Comparison of ENCODE assay signal across 18 cellular contexts in genomic region chr13:59483441-59484116, GRCh38.
DNase-seq lines count a peak whose midpoint lies in the region; ATAC-seq, FAIRE-seq and TF ChIP-seq lines count a peak whose summit lies in the region.
"Had no signal": no experiment of that assay in that cellular context is flagged by ENCODE, and none has a peak within 500 bp of the region (broad histone marks: within the 10 kb centered on the region; RNA-seq: fewer than 3 reads in every experiment).

No MANE protein-coding gene starts in this region.

- BruUV-seq in HepG2 (replicated peaks; lab: Mats Ljungman, UMichigan): no TSS peak

- H3K9ac ChIP-seq in liver (ENCODE audit: low read depth in 1 of 2, low read length in 2 of 2): no peak overlapping the region
- no peak overlapping the region for H3K9ac ChIP-seq in HepG2 (ENCODE audit: insufficient read depth, low read depth, low read length)
- no peak overlapping the region for H3K9ac ChIP-seq in H1 (replicated peaks in 1 of 4; ENCODE audit: extremely low read depth in 1 of 4, low read depth in 3 of 4, low read length in 3 of 4)

- peak overlapping the region; percentile 81; the same call in 1 of the 2 replicates for H3K18ac ChIP-seq in H1 (ENCODE audit: extremely low read depth, low read length)

- CTCF ChIA-PET in HepG2 (lab: Yijun Ruan, JAX; ENCODE audit: low intra/inter-chr PET ratio, low total read pairs) (no interaction called here), H1 (lab: Charles Lee; ENCODE audit: partially characterized antibody) (interaction anchor here (0.6 to 3.0 kb wide), 11 partner anchors 9 to 900 kb away, joined by 3 to 18 read pairs (median 3); no protein-coding TSS in a partner anchor)

- TF ChIP-seq RAD21 in liver (IDR thresholded peaks at IDR 0.05): no peak
- TF ChIP-seq RAD21 in HepG2 (CRISPR knock-in tag; IDR thresholded peaks at IDR 0.05): no peak
- no peak for TF ChIP-seq RAD21 in H1 (IDR thresholded peaks at IDR 0.05 in 1 of 2, conservative IDR thresholded peaks at IDR 0.05 in 1 of 2; ENCODE audit: low read depth in 2 of 2, low read length in 2 of 2)

- in situ Hi-C loops in HepG2 (cut with HindIII; ENCODE audit: extremely low pct_ligation_motif_present, low pct_unique_long_range_greater_than_20kb): no loop called here

- no peak overlapping the region for H3K4ac ChIP-seq in H1 (replicated peaks; ENCODE audit: insufficient read length, low read depth, low read length)

- no peaks in the 10 kb centered on the region for H3K23me2 ChIP-seq in H1 (ENCODE audit: low read depth, low read length)

- peak overlapping the region; percentile 78; the same call in 1 of the 2 replicates for H2BK12ac ChIP-seq in H1 (ENCODE audit: low read depth, low read length)

- no peak overlapping the region for H2AFZ ChIP-seq in HepG2 (ENCODE audit: low read length)
- peak overlapping the region; percentile 48; the same call in 1 of the 2 replicates for H2AFZ ChIP-seq in H1 (ENCODE audit: low read length)

- peak overlapping the region; percentile 61; the same call in 1 of the 2 replicates for H2BK15ac ChIP-seq in H1 (ENCODE audit: low read length)

- no peak overlapping the region for H2AK5ac ChIP-seq in H1 (ENCODE audit: low read depth, low read length)

- POLR2A ChIA-PET in HepG2 (lab: Yijun Ruan, JAX): no interaction called here
- POLR2A ChIA-PET in H1 (lab: Charles Lee; ENCODE audit: partially characterized antibody): interaction anchor here (0.7 to 1.4 kb wide), 2 partner anchors 20 to 120 kb away, joined by 3 read pairs; no protein-coding TSS in a partner anchor

- H3K23ac ChIP-seq in H1 (ENCODE audit: insufficient read length): no peak overlapping the region

- H3K79me2 ChIP-seq in HepG2 (ENCODE audit: insufficient read depth, low read length) (no peaks in the 10 kb centered on the region), H1 (ENCODE audit: control insufficient read depth in 1 of 2, insufficient read depth in 2 of 2, low read length in 2 of 2) (no peaks in the 10 kb centered on the region)

- peak overlapping the region; percentile 45; the same call in 1 of the 2 replicates for H2BK5ac ChIP-seq in H1 (ENCODE audit: low read depth, low read length)

- peak overlapping the region; percentile 75 for H2BK120ac ChIP-seq in H1 (replicated peaks; ENCODE audit: low read depth, low read length)

- no peak overlapping the region for H3K56ac ChIP-seq in H1 (replicated peaks; ENCODE audit: insufficient read length, low read depth, low read length)

- H3K9me3 ChIP-seq in liver (ENCODE audit: control insufficient read depth in 4 of 4, low read length in 3 of 4) (no peaks in the 10 kb centered on the region), HepG2 (ENCODE audit: low read length) (no peaks in the 10 kb centered on the region), H1 (ENCODE audit: insufficient read depth in 2 of 2, low read depth in 1 of 2, low read length in 1 of 2) (no peaks in the 10 kb centered on the region)
- H3K9me3 ChIP-seq: A549 had no signal

- H3K4me3 ChIP-seq in liver (ENCODE audit: low read depth in 1 of 3, low read length in 3 of 3) (no peak overlapping the region), HepG2 (replicated peaks in 1 of 3; ENCODE audit: insufficient read depth in 1 of 3, low read depth in 2 of 3, low read length in 3 of 3) (no peak overlapping the region), H1 (ENCODE audit: extremely low read depth in 1 of 4, insufficient read depth in 2 of 4, low read depth in 3 of 4, low read length in 4 of 4) (no peak overlapping the region)
- H3K4me3 ChIP-seq: A549 had no signal

- no peak for DNase-seq in HepG2 (ENCODE audit: low spot score)
- DNase-seq in H1 (ENCODE audit: low read depth in 1 of 2, low spot score in 2 of 2): no peak
- peak; percentile 67 for DNase-seq in islet precursor cell
- no peak for DNase-seq in DMS114 treated with DMSO at 0.1 percent for 48 hours (lab: John Stamatoyannopoulos, UW; ENCODE audit: unreplicated experiment)
- no peak for DNase-seq in activated effector memory CD4-positive, alpha-beta T cell treated with anti-CD3 and anti-CD28 coated beads, Interleukin-2, amount 50 U/mL, for 16 hours
- DNase-seq in stimulated activated CD4-positive, alpha-beta T cell treated with anti-CD3 and anti-CD28 coated beads, Interleukin-1b, Interleukin-23, amount 100 ng/mL, for 48 hours: no peak
- no peak for DNase-seq in RPMI8226
- DNase-seq: activated CD4-positive, alpha-beta T cell treated with anti-CD3 and anti-CD28 coated beads, Interleukin-2, amount 50 U/mL, for 1 hour; anterior cingulate cortex; KG1; naive thymus-derived CD8-positive, alpha-beta T cell; NCI-H1694; NCI-H510A treated with DMSO at 0.1 percent for 48 hours; stimulated activated naive CD8-positive, alpha-beta T cell treated with anti-CD3 and anti-CD28 coated beads, Interleukin-15, amount 100 ng/mL, for 72 hours; T-helper 1 cell had no signal

- TF ChIP-seq CTCF in liver (IDR thresholded peaks at IDR 0.05; ENCODE audit: low read depth, low read length, missing input control) (no peak), HepG2 (CRISPR knock-in tag; IDR thresholded peaks at IDR 0.05) (no peak), H1 (IDR thresholded peaks at IDR 0.05; ENCODE audit: control extremely low read depth in 1 of 3, insufficient read depth in 1 of 3, low read depth in 1 of 3, low read length in 3 of 3) (no peak)

- FAIRE-seq in HepG2 (lab: Jason Lieb, UNC) (no peak), H1 (lab: Jason Lieb, UNC) (peak; percentile 28)
- FAIRE-seq: A549, G401.6 had no signal

- no peaks in the 10 kb centered on the region for H3K4me1 ChIP-seq in liver (ENCODE audit: control insufficient read depth in 4 of 4, insufficient read depth in 4 of 4, low read length in 3 of 4)
- no peaks in the 10 kb centered on the region for H3K4me1 ChIP-seq in HepG2 (ENCODE audit: insufficient read depth, low read length)
- peaks cover 0 to 19% (median 15%) of the 10 kb centered on the region in 4 experiments; a peak in 5 of 7 replicates for H3K4me1 ChIP-seq in H1 (replicated peaks in 1 of 4; ENCODE audit: control insufficient read depth in 3 of 4, insufficient read depth in 4 of 4, low read length in 3 of 4)
- H3K4me1 ChIP-seq: A549 had no signal

- H3K14ac ChIP-seq in H1 (ENCODE audit: insufficient read length): no peak overlapping the region

- H4K8ac ChIP-seq in H1 (ENCODE audit: extremely low read depth, insufficient read depth, low read length): no peak overlapping the region

- peaks cover 0 to 2% (median 0%) of the 10 kb centered on the region in 4 donors for H3K27me3 ChIP-seq in liver (ENCODE audit: control insufficient read depth in 4 of 4, insufficient read depth in 4 of 4, low read length in 3 of 4)
- H3K27me3 ChIP-seq in HepG2 (ENCODE audit: control insufficient read depth in 1 of 2, insufficient read depth in 2 of 2, low read length in 2 of 2): no peaks in the 10 kb centered on the region
- H3K27me3 ChIP-seq in H1 (replicated peaks in 1 of 4; ENCODE audit: control insufficient read depth in 3 of 4, extremely low read depth in 1 of 4, insufficient read depth in 3 of 4, low read length in 3 of 4): no peaks in the 10 kb centered on the region

- no peak overlapping the region for H3K4me2 ChIP-seq in HepG2 (ENCODE audit: low read depth, low read length)
- H3K4me2 ChIP-seq in H1 (ENCODE audit: insufficient read depth in 1 of 2, low read depth in 2 of 2, low read length in 2 of 2): peak overlapping the region in 1 of 2 experiments; percentile 39; a peak in 1 of 4 replicates
- H3K4me2 ChIP-seq: A549 had no signal

- no peak overlapping the region for H4K5ac ChIP-seq in H1 (ENCODE audit: insufficient read length, low read depth, low read length)

- 47% methylated on average over 3 of the region's 3 CpGs for WGBS in liver
- 5% methylated on average over 3 of the region's 3 CpGs for WGBS in HepG2 (ENCODE audit: low lambda C conversion rate)
- 45% methylated on average over 3 of the region's 3 CpGs; no CpG with 5 or more reads in 1 of the 2 experiments for WGBS in H1 (ENCODE audit: extremely low coverage in 1 of 2, insufficient coverage in 1 of 2, insufficient read length in 1 of 2, insufficient replicate concordance in 2 of 2, low coverage in 1 of 2, low lambda C conversion rate in 2 of 2, missing lambda C conversion rate in 1 of 2), 2 experiments

- no peaks in the 10 kb centered on the region for H3K79me1 ChIP-seq in H1 (ENCODE audit: low read depth, low read length)

- intact Hi-C loops in HepG2 (cut with micrococcal nuclease; ENCODE audit: unreplicated experiment): no loop called here

- no peak for ATAC-seq in HepG2
- ATAC-seq: A549; naive thymus-derived CD8-positive, alpha-beta T cell; stimulated activated naive CD8-positive, alpha-beta T cell treated with anti-CD3 and anti-CD28 coated beads, Interleukin-15, amount 100 ng/mL, for 72 hours had no signal

- H2BK20ac ChIP-seq in H1 (ENCODE audit: low read length): peak overlapping the region; percentile 87; the same call in 1 of the 2 replicates

- H4K91ac ChIP-seq in H1 (replicated peaks; ENCODE audit: insufficient read length, low read length): peak overlapping the region; percentile 1

- peak overlapping the region in 1 of 2 donors; percentile 39 for H3K27ac ChIP-seq in liver (ENCODE audit: low read depth in 1 of 2, low read length in 2 of 2)
- H3K27ac ChIP-seq in HepG2 (ENCODE audit: extremely low read length, insufficient read depth, low read length): no peak overlapping the region
- H3K27ac ChIP-seq in H1 (ENCODE audit: low read depth, low read length): no peak overlapping the region
- H3K27ac ChIP-seq: A549 had no signal

- TF ChIP-seq POLR2A in HepG2 (IDR thresholded peaks at IDR 0.05; ENCODE audit: insufficient read depth in 1 of 2, low read depth in 2 of 2, low read length in 2 of 2) (no peak), H1 (IDR thresholded peaks at IDR 0.05; ENCODE audit: control extremely low read depth in 1 of 2, low read depth in 2 of 2, low read length in 2 of 2) (no peak)

- no peaks in the 10 kb centered on the region for H3K36me3 ChIP-seq in liver (ENCODE audit: control insufficient read depth in 4 of 4, insufficient read depth in 3 of 4, low read depth in 1 of 4, low read length in 3 of 4)
- no peaks in the 10 kb centered on the region for H3K36me3 ChIP-seq in HepG2 (replicated peaks in 1 of 2; ENCODE audit: control insufficient read depth in 1 of 2, insufficient read depth in 2 of 2, low read length in 2 of 2)
- H3K36me3 ChIP-seq in H1 (ENCODE audit: control insufficient read depth in 2 of 4, insufficient read depth in 4 of 4, low read length in 3 of 4): no peaks in the 10 kb centered on the region; a peak in 1 of 8 replicates

- no peaks in the 10 kb centered on the region for H4K20me1 ChIP-seq in HepG2 (ENCODE audit: insufficient read depth, low read length)
- H4K20me1 ChIP-seq in H1 (replicated peaks in 1 of 2; ENCODE audit: control insufficient read depth in 1 of 2, insufficient read depth in 2 of 2, low read length in 2 of 2): no peaks in the 10 kb centered on the region

- no peak for TF ChIP-seq EP300 in HepG2 (IDR thresholded peaks at IDR 0.05; ENCODE audit: low read depth in 2 of 2, low read length in 2 of 2)
- no peak for TF ChIP-seq EP300 in HepG2 (CRISPR knock-in tag; IDR thresholded peaks at IDR 0.05; ENCODE audit: borderline replicate concordance)
- TF ChIP-seq EP300 in H1 (IDR thresholded peaks at IDR 0.05; ENCODE audit: borderline replicate concordance in 1 of 2, low read depth in 2 of 2, low read length in 2 of 2): no peak

TF ChIP-seq in HepG2, 621 proteins besides CTCF, POLR2A, EP300 and RAD21 (continues in another document):
- no peak for TF ChIP-seq ZNF772 (CRISPR knock-in tag; IDR thresholded peaks at IDR 0.05)

TF ChIP-seq in H1, 55 proteins besides CTCF, POLR2A, EP300 and RAD21 (continues in another document):
- TF ChIP-seq RFX5 (IDR thresholded peaks at IDR 0.05; ENCODE audit: borderline replicate concordance, low read depth, low read length): no peak
